Comparison of ENCODE assay signal across 13 cellular contexts in the genomic region with DNA sequence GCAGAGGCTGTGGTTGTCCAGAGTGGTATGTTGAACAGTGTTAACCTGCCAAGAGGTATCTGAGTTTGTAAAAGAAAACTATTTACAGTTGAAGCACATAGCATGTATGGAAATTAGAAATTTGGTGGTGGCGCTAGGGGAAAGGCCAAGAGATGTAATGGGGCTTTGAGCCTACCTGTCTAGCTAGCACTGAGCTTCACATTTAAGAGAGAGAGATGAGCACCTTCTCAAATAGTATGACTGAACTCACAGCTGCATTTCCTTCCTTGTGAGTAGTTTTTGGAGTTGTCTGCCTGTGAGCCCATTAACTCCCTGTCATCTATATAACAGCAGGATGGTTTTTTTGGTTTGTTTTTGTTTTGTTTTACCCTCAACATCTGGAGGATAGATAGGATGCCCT. TPM values are rescaled to one million over a fixed set of nuclear protein-coding genes. Genes with fewer than 3 reads are reported as not detected.
DNase-seq lines count a peak whose midpoint lies in the region; ATAC-seq, FAIRE-seq and TF ChIP-seq lines count a peak whose summit lies in the region.
"Had no signal": no experiment of that assay in that cellular context is flagged by ENCODE, and none has a peak within 500 bp of the region (broad histone marks: within the 10 kb centered on the region; RNA-seq: fewer than 3 reads in every experiment).

No MANE protein-coding gene starts in this region.

- no peak overlapping the region for H3K4me3 Mint-ChIP-seq in activated CD8-positive, alpha-beta T cell treated with anti-CD3 and anti-CD28 coated beads, Interleukin-2, amount 10 ng/mL, durations not matched to agents 7 days and 5 days
- H3K4me3 Mint-ChIP-seq: activated CD8-positive, alpha-beta T cell treated with anti-CD3 and anti-CD28 coated beads for 36 hours; dendritic cell treated with granulocyte-macrophage colony-stimulating factor and Interleukin-4, amounts not matched to agents 40 ng/mL and 50 ng/mL, for 4 days had no signal

- H2AFZ ChIP-seq in Karpas-422 (ENCODE audit: low read length) = no peak overlapping the region

- H3K27ac ChIP-seq in Karpas-422 (ENCODE audit: low read length) (peak overlapping the region; percentile 96), esophagus muscularis mucosa (replicated peaks in 1 of 4) (peak overlapping the region; percentile 40 to 100 (median 70)), psoas muscle (no peak overlapping the region)

- POLR2A ChIA-PET in activated CD8-positive, alpha-beta T cell treated with anti-CD3 and anti-CD28 coated beads, Interleukin-2, amount 10 ng/mL, durations not matched to agents 7 days and 5 days (lab: Charles Lee) = no interaction called here

- 0 out of 2 replicates have a peak, but pooled peaks cover 5% of the 10 kb centered on the region for H4K20me1 ChIP-seq in Karpas-422 (ENCODE audit: insufficient read depth, low read depth, low read length)

- peaks cover 19% of the 10 kb centered on the region for H3K4me1 Mint-ChIP-seq in activated CD8-positive, alpha-beta T cell treated with anti-CD3 and anti-CD28 coated beads, Interleukin-2, amount 10 ng/mL, durations not matched to agents 7 days and 5 days (ENCODE audit: low read depth)

- peak overlapping the region; percentile 77 for H3K4me2 ChIP-seq in Karpas-422 (ENCODE audit: low read depth, low read length, poor library complexity, severe bottlenecking)

- peak overlapping the region; percentile 91 for H3K9ac ChIP-seq in Karpas-422 (ENCODE audit: low read length)

- no peak for TF ChIP-seq EP300 in esophagus muscularis mucosa (IDR thresholded peaks at IDR 0.05)

- 100% methylated on average over 1 of the region's 1 CpG for WGBS in esophagus muscularis mucosa
- WGBS in psoas muscle, 3 donors = 93 to 100% (median 93%) methylated on average over 1 of the region's 1 CpG

- H3K27me3 ChIP-seq in GM06990 (replicated peaks; ENCODE audit: control insufficient read depth, insufficient read depth, low read length) = no peaks in the 10 kb centered on the region
- H3K27me3 ChIP-seq in Karpas-422 (ENCODE audit: low read length) = no peaks in the 10 kb centered on the region
- H3K27me3 ChIP-seq in esophagus muscularis mucosa = no peaks in the 10 kb centered on the region
- no peaks in the 10 kb centered on the region for H3K27me3 ChIP-seq in psoas muscle (ENCODE audit: insufficient read depth in 3 of 3, low read length in 2 of 3)

- peaks cover 26% of the 10 kb centered on the region for H3K27me3 Mint-ChIP-seq in activated CD8-positive, alpha-beta T cell treated with anti-CD3 and anti-CD28 coated beads, Interleukin-2, amount 10 ng/mL, durations not matched to agents 7 days and 5 days (ENCODE audit: low read depth)
- H3K27me3 Mint-ChIP-seq: dendritic cell treated with granulocyte-macrophage colony-stimulating factor and Interleukin-4, amounts not matched to agents 40 ng/mL and 50 ng/mL, for 4 days had no signal

- no peak overlapping the region for H3K27ac Mint-ChIP-seq in activated CD8-positive, alpha-beta T cell treated with anti-CD3 and anti-CD28 coated beads, Interleukin-2, amount 10 ng/mL, durations not matched to agents 7 days and 5 days
- H3K27ac Mint-ChIP-seq: activated CD8-positive, alpha-beta T cell treated with anti-CD3 and anti-CD28 coated beads for 36 hours had no signal

- H3K36me3 ChIP-seq in GM06990 (ENCODE audit: control insufficient read depth, insufficient read depth, low read length) = no peaks in the 10 kb centered on the region; the same call in 1 of the 2 replicates
- H3K36me3 ChIP-seq in Karpas-422 (ENCODE audit: insufficient read depth, low read length) = no peaks in the 10 kb centered on the region
- no peaks in the 10 kb centered on the region for H3K36me3 ChIP-seq in esophagus muscularis mucosa
- H3K36me3 ChIP-seq in psoas muscle (ENCODE audit: insufficient read depth in 1 of 2, low read depth in 1 of 2) = no peaks in the 10 kb centered on the region

- H3K4me1 ChIP-seq in Karpas-422 (ENCODE audit: low read length) (peaks cover 68% of the 10 kb centered on the region), esophagus muscularis mucosa (peaks cover 53 to 81% (median 76%) of the 10 kb centered on the region in 4 donors), psoas muscle (no peaks in the 10 kb centered on the region)

- H3K79me2 ChIP-seq in Karpas-422 (ENCODE audit: low read length) = peaks cover 86% of the 10 kb centered on the region

- no peaks in the 10 kb centered on the region for H3K9me3 ChIP-seq in Karpas-422 (ENCODE audit: low read length)
- no peaks in the 10 kb centered on the region for H3K9me3 ChIP-seq in esophagus muscularis mucosa
- no peaks in the 10 kb centered on the region for H3K9me3 ChIP-seq in psoas muscle

- peak; percentile 34 for DNase-seq in GM06990 (ENCODE audit: extremely low read depth, insufficient read length)
- DNase-seq in Karpas-422 = peak; percentile 62
- DNase-seq in esophagus muscularis mucosa (ENCODE audit: extremely low spot score) = no peak
- no peak for DNase-seq in psoas muscle
- no peak for DNase-seq in left lobe of liver (ENCODE audit: low spot score)
- DNase-seq in D721Med (ENCODE audit: insufficient read length, low spot score) = no peak
- DNase-seq in activated CD8-positive, alpha-beta T cell treated with anti-CD3 and anti-CD28 coated beads, Interleukin-2, amount 10 ng/mL, durations not matched to agents 7 days and 5 days = no peak
- DNase-seq in DMS153 treated with DMSO at 0.1 percent for 48 hours (lab: John Stamatoyannopoulos, UW; ENCODE audit: unreplicated experiment) = no peak
- DNase-seq: activated CD8-positive, alpha-beta T cell treated with anti-CD3 and anti-CD28 coated beads for 36 hours; anterior cingulate cortex; DMS53 had no signal

- H3K36me3 Mint-ChIP-seq in activated CD8-positive, alpha-beta T cell treated with anti-CD3 and anti-CD28 coated beads, Interleukin-2, amount 10 ng/mL, durations not matched to agents 7 days and 5 days (ENCODE audit: low read depth) = no peaks in the 10 kb centered on the region

- TF ChIP-seq POLR2A in esophagus muscularis mucosa (IDR thresholded peaks at IDR 0.05; ENCODE audit: low read depth) = no peak

- intact Hi-C loops in esophagus muscularis mucosa (cut with DNase I) (no loop called here), psoas muscle (cut with DNase I) (loop anchor here in 1 of 2 donors (5.0 kb wide), 2 partner anchors 47 to 78 kb away; no protein-coding TSS in a partner anchor)

- ATAC-seq in psoas muscle = no peak
- ATAC-seq in left lobe of liver = no peak
- ATAC-seq in activated CD8-positive, alpha-beta T cell treated with anti-CD3 and anti-CD28 coated beads, Interleukin-2, amount 10 ng/mL, durations not matched to agents 7 days and 5 days = no peak
- ATAC-seq: activated CD8-positive, alpha-beta T cell treated with anti-CD3 and anti-CD28 coated beads for 36 hours had no signal

- no peak for TF ChIP-seq CTCF in GM06990 (IDR thresholded peaks at IDR 0.05; ENCODE audit: insufficient read depth, low read length, poor library complexity, severe bottlenecking)
- no peak for TF ChIP-seq CTCF in esophagus muscularis mucosa (IDR thresholded peaks at IDR 0.05)
- TF ChIP-seq CTCF in psoas muscle (IDR thresholded peaks at IDR 0.05) = no peak
- no peak for TF ChIP-seq CTCF in D721Med (IDR thresholded peaks at IDR 0.05; ENCODE audit: insufficient read depth, missing control alignments)

- no peaks in the 10 kb centered on the region for H3K9me2 ChIP-seq in Karpas-422 (replicated peaks; ENCODE audit: insufficient read depth, low read length)

- H3K4me3 ChIP-seq in GM06990 (replicated peaks; ENCODE audit: low read depth, low read length) (peak overlapping the region; percentile 86), Karpas-422 (ENCODE audit: low read length) (peak overlapping the region; percentile 97), esophagus muscularis mucosa (peak overlapping the region; percentile 92 to 100 (median 98)), psoas muscle (peak overlapping the region; percentile 82)

- no peaks in the 10 kb centered on the region for H3K9me3 Mint-ChIP-seq in activated CD8-positive, alpha-beta T cell treated with anti-CD3 and anti-CD28 coated beads, Interleukin-2, amount 10 ng/mL, durations not matched to agents 7 days and 5 days (ENCODE audit: insufficient read depth)
- H3K9me3 Mint-ChIP-seq: activated CD8-positive, alpha-beta T cell treated with anti-CD3 and anti-CD28 coated beads for 36 hours; dendritic cell treated with granulocyte-macrophage colony-stimulating factor and Interleukin-4, amounts not matched to agents 40 ng/mL and 50 ng/mL, for 4 days had no signal

- CTCF ChIA-PET in activated CD8-positive, alpha-beta T cell treated with anti-CD3 and anti-CD28 coated beads, Interleukin-2, amount 10 ng/mL, durations not matched to agents 7 days and 5 days (lab: Charles Lee) = interaction anchor here (0.9 to 1.0 kb wide), 2 partner anchors 61 to 81 kb away, joined by 3 to 5 read pairs; no protein-coding TSS in a partner anchor

- no peak for FAIRE-seq in D721Med (lab: Jason Lieb, UNC)
- FAIRE-seq: TTC549 had no signal

RNA-seq across cellular contexts. Expression of gene CLIC4, which starts 4.0 kb away (rescaled TPM):
- 49.1 and 87.4 TPM in 2 replicates for total RNA-seq in Karpas-422 (2014; rRNA removed; shearing (Covaris generic); ENCODE audit: low replicate concordance)
- total RNA-seq in esophagus muscularis mucosa (100 to 1,000 TPM; 375 to 606 (median 595) TPM), psoas muscle (10 to 100 TPM; 23.9 to 62.4 (median 45.4) TPM), left lobe of liver (54.4 TPM)
- polyA plus RNA-seq in psoas muscle = 10 to 100 TPM; 22.1 to 67.3 (median 44.8) TPM
- total RNA-seq in activated CD8-positive, alpha-beta T cell treated with anti-CD3 and anti-CD28 coated beads, Interleukin-2, amount 10 ng/mL, durations not matched to agents 7 days and 5 days = 1 to 10 TPM; 7.1 to 7.7 TPM

Comparison
In these comparisons a context has a peak if more than half of its experiments do, and no peak if none do; other contexts are left out.
1. DNase-seq: peak in GM06990 (single experiment) and Karpas-422 (single experiment); none in esophagus muscularis mucosa (single experiment), psoas muscle (0 of 2), left lobe of liver (single experiment), D721Med (single experiment), activated CD8-positive, alpha-beta T cell treated with anti-CD3 and anti-CD28 coated beads, Interleukin-2, amount 10 ng/mL, durations not matched to agents 7 days and 5 days (single experiment) and DMS153 treated with DMSO at 0.1 percent for 48 hours (single experiment).
2. Peak in every context shown above with its lines, with median percentiles within 50 percentile points of each other: H3K4me3 ChIP-seq.